In genomic region chr10:14837756-14838581, GRCh38 we compare ENCODE assay signal across 1 cellular context.
TF ChIP-seq lines count a peak whose summit lies in the region.

Gene CDNF, minus strand, starts transcription at chr10:14838037. Its CDS starts 91 bp downstream, at chr10:14837946.
Gene HSPA14, plus strand, starts transcription at chr10:14838306. Its CDS starts 97 bp downstream, at chr10:14838403.
Gene MSANTD7, plus strand, starts transcription at chr10:14838306. Its CDS starts 3,979 bp downstream, at chr10:14842285.

TF ChIP-seq in liver, 16 proteins besides CTCF, POLR2A, EP300 and RAD21 (continued from another document):
- TF ChIP-seq REST (IDR thresholded peaks at IDR 0.05): peak; percentile 93
- peak; percentile 91 for TF ChIP-seq YY1 (IDR thresholded peaks at IDR 0.05)
- peak; percentile 96 for TF ChIP-seq ZBTB33 (IDR thresholded peaks at IDR 0.05)
- TF ChIP-seq ATF3 (IDR thresholded peaks at IDR 0.05): peak; percentile 51
- TF ChIP-seq HNF4G (IDR thresholded peaks at IDR 0.05): no peak
- peak in 1 of 2 donors; percentile 91 for TF ChIP-seq GABPA (IDR thresholded peaks at IDR 0.05 in 1 of 2, conservative IDR thresholded peaks at IDR 0.05 in 1 of 2)
- TF ChIP-seq TAF1 (conservative IDR thresholded peaks at IDR 0.05): peak; percentile 38
